ENCODE assay signal across 28 cellular contexts in the genomic region with DNA sequence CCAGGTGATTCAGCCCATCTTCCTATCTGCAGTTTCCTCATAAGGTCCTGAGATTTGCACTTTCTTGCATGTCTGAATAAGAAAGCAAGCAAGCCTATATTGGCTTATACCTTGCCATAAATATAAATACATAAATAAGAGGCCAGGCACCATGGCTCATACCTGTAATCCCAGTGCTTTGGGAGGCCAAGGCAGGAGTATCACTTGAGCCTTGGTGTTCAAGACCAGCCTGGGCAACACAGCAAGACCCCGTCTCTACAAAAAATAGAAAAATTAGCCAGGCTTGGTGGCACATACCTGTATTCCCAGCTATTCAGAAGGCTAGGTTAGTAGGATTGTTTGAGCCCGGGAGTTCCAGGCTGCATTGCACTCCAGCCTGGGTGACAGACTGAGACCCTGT. TPM values are rescaled to one million over a fixed set of nuclear protein-coding genes. Genes with fewer than 3 reads are reported as not detected.
DNase-seq lines count a peak whose midpoint lies in the region; ATAC-seq, FAIRE-seq and TF ChIP-seq lines count a peak whose summit lies in the region.
"Had no signal": no experiment of that assay in that cellular context is flagged by ENCODE, and none has a peak within 500 bp of the region (broad histone marks: within the 10 kb centered on the region; RNA-seq: fewer than 3 reads in every experiment).

No MANE protein-coding gene starts in this region.

- H3K27me3 Mint-ChIP-seq in osteocyte (ENCODE audit: unreplicated experiment): no peaks in the 10 kb centered on the region

- no peak for FAIRE-seq in HepG2 (lab: Jason Lieb, UNC)
- no peak for FAIRE-seq in K562 (lab: Jason Lieb, UNC)
- FAIRE-seq: D721Med, G401.6, GM12891, GM19239 had no signal

- H3K4me3 ChIP-seq in HepG2 (replicated peaks in 1 of 3; ENCODE audit: insufficient read depth in 1 of 3, low read depth in 2 of 3, low read length in 3 of 3) (no peak overlapping the region), right lobe of liver (no peak overlapping the region), HEK293 (ENCODE audit: low read depth, low read length) (no peak overlapping the region), SJSA1 (no peak overlapping the region), K562 (no peak overlapping the region)
- H3K4me3 ChIP-seq: BLaER1 had no signal

- H3K79me2 ChIP-seq in HepG2 (ENCODE audit: insufficient read depth, low read length): no peaks in the 10 kb centered on the region
- no peaks in the 10 kb centered on the region for H3K79me2 ChIP-seq in K562 (ENCODE audit: control insufficient read depth, insufficient read depth, low read length)

- POLR2A ChIA-PET in HepG2 (lab: Yijun Ruan, JAX): no interaction called here
- POLR2A ChIA-PET in HEK293 (lab: Yijun Ruan, JAX): no interaction called here
- POLR2A ChIA-PET in K562 (lab: Yijun Ruan, JAX): no interaction called here

- H3K4me2 ChIP-seq in HepG2 (ENCODE audit: low read depth, low read length) (no peak overlapping the region), K562 (ENCODE audit: insufficient read depth, low read length) (no peak overlapping the region)
- H3K4me2 ChIP-seq: BLaER1 had no signal

- TF ChIP-seq CTCF in HepG2 (CRISPR knock-in tag; IDR thresholded peaks at IDR 0.05) (no peak), right lobe of liver (IDR thresholded peaks at IDR 0.05) (no peak), HEK293 (tag by site-specific recombination; IDR thresholded peaks at IDR 0.05) (no peak), K562 (IDR thresholded peaks at IDR 0.05 in 2 of 3, conservative IDR thresholded peaks at IDR 0.05 in 1 of 3; ENCODE audit: insufficient read depth in 2 of 3, low read depth in 1 of 3, low read length in 3 of 3) (no peak), osteocyte (IDR thresholded peaks at IDR 0.05) (no peak)

- H3K27me3 ChIP-seq in HepG2 (ENCODE audit: control insufficient read depth in 1 of 2, insufficient read depth in 2 of 2, low read length in 2 of 2) (no peaks in the 10 kb centered on the region), right lobe of liver (no peaks in the 10 kb centered on the region), SJSA1 (replicated peaks) (no peaks in the 10 kb centered on the region), K562 (ENCODE audit: control insufficient read depth in 2 of 2, insufficient read depth in 2 of 2, low read length in 2 of 2) (peaks cover 0 to 5% of the 10 kb centered on the region in 2 experiments; a peak in 1 of 5 replicates)
- H3K27me3 ChIP-seq: BE2C, BLaER1 had no signal

- ATAC-seq in HepG2 (no peak), right lobe of liver (no peak), K562 (no peak), SK-N-SH treated with all-trans-retinoic acid at 6 μM for 48 hours (no peak)

- CTCF ChIA-PET in HepG2 (lab: Yijun Ruan, JAX; ENCODE audit: low intra/inter-chr PET ratio, low total read pairs): no interaction called here
- CTCF ChIA-PET in HEK293 (lab: Yijun Ruan, JAX): interaction anchor here (0.7 to 1.2 kb wide), 5 partner anchors 8 to 710 kb away, joined by 3 to 4 read pairs (median 3); no protein-coding TSS in a partner anchor
- CTCF ChIA-PET in K562 (lab: Yijun Ruan, JAX; ENCODE audit: low intra/inter-chr PET ratio): no interaction called here

- in situ Hi-C loops in HepG2 (cut with HindIII; ENCODE audit: extremely low pct_ligation_motif_present, low pct_unique_long_range_greater_than_20kb): no loop called here
- in situ Hi-C loops in K562 (cut with MboI): no loop called here

- TF ChIP-seq RAD21 in HepG2 (CRISPR knock-in tag; IDR thresholded peaks at IDR 0.05) (no peak), K562 (CRISPR knock-in tag; conservative IDR thresholded peaks at IDR 0.05 in 1 of 2, IDR thresholded peaks at IDR 0.05 in 1 of 2) (no peak)

- H3K36me3 Mint-ChIP-seq in osteocyte (ENCODE audit: unreplicated experiment): no peaks in the 10 kb centered on the region
- H3K36me3 Mint-ChIP-seq: CD14-positive monocyte; CD4-positive, alpha-beta memory T cell; CD4-positive, CD25-positive, alpha-beta regulatory T cell; CD8-positive, alpha-beta memory T cell had no signal

- no peaks in the 10 kb centered on the region for H3K9me1 ChIP-seq in K562 (ENCODE audit: control insufficient read depth, insufficient read depth, low read length)

- H4K20me1 ChIP-seq in HepG2 (ENCODE audit: insufficient read depth, low read length) (no peaks in the 10 kb centered on the region), K562 (replicated peaks; ENCODE audit: control insufficient read depth, insufficient read depth, low read length) (no peaks in the 10 kb centered on the region)
- H4K20me1 ChIP-seq: BLaER1 had no signal

- no peak overlapping the region for H3K4me3 Mint-ChIP-seq in osteocyte (ENCODE audit: unreplicated experiment)
- H3K4me3 Mint-ChIP-seq: CD14-positive monocyte; CD4-positive, alpha-beta memory T cell; CD4-positive, CD25-positive, alpha-beta regulatory T cell; CD8-positive, alpha-beta memory T cell had no signal

- intact Hi-C loops in HepG2 (cut with micrococcal nuclease; ENCODE audit: unreplicated experiment): no loop called here
- intact Hi-C loops in right lobe of liver (cut with DNase I): no loop called here
- intact Hi-C loops in K562 (cut with micrococcal nuclease): no loop called here

- TF ChIP-seq POLR2A in HepG2 (IDR thresholded peaks at IDR 0.05; ENCODE audit: insufficient read depth in 1 of 2, low read depth in 2 of 2, low read length in 2 of 2): no peak
- TF ChIP-seq POLR2A in right lobe of liver (IDR thresholded peaks at IDR 0.05): no peak
- no peak for TF ChIP-seq POLR2A in K562 (conservative IDR thresholded peaks at IDR 0.05)

- peaks cover 9% of the 10 kb centered on the region for H3K4me1 Mint-ChIP-seq in osteocyte (ENCODE audit: unreplicated experiment)
- H3K4me1 Mint-ChIP-seq: CD4-positive, alpha-beta memory T cell had no signal

- H3K9ac ChIP-seq in HepG2 (ENCODE audit: insufficient read depth, low read depth, low read length): no peak overlapping the region
- H3K9ac ChIP-seq in K562 (ENCODE audit: insufficient read depth in 1 of 2, low read depth in 2 of 2, low read length in 2 of 2): no peak overlapping the region
- H3K9ac ChIP-seq: BLaER1 had no signal

- H3K9me3 Mint-ChIP-seq in osteocyte (ENCODE audit: unreplicated experiment): no peaks in the 10 kb centered on the region
- H3K9me3 Mint-ChIP-seq: CD4-positive, alpha-beta memory T cell; CD8-positive, alpha-beta memory T cell had no signal

- H3K9me3 ChIP-seq in HepG2 (ENCODE audit: low read length): no peaks in the 10 kb centered on the region
- no peaks in the 10 kb centered on the region for H3K9me3 ChIP-seq in right lobe of liver
- H3K9me3 ChIP-seq in HEK293 (ENCODE audit: control insufficient read depth, insufficient read depth, low read depth, low read length): no peaks in the 10 kb centered on the region
- H3K9me3 ChIP-seq in SJSA1 (replicated peaks): no peaks in the 10 kb centered on the region; the same call in 1 of the 2 replicates
- H3K9me3 ChIP-seq in K562 (replicated peaks; ENCODE audit: control insufficient read depth, insufficient read depth, low read depth, low read length): no peaks in the 10 kb centered on the region
- H3K9me3 ChIP-seq: BE2C, BLaER1 had no signal

- H3K36me3 ChIP-seq in HepG2 (replicated peaks in 1 of 2; ENCODE audit: control insufficient read depth in 1 of 2, insufficient read depth in 2 of 2, low read length in 2 of 2) (no peaks in the 10 kb centered on the region), right lobe of liver (no peaks in the 10 kb centered on the region), HEK293 (ENCODE audit: control insufficient read depth in 2 of 2, insufficient read depth in 1 of 2, low read length in 2 of 2) (no peaks in the 10 kb centered on the region; a peak in 1 of 3 replicates), SJSA1 (no peaks in the 10 kb centered on the region), K562 (ENCODE audit: control insufficient read depth, insufficient read depth, low read length) (no peaks in the 10 kb centered on the region)
- H3K36me3 ChIP-seq: BE2C, BLaER1 had no signal

- 20% methylated on average over 2 of the region's 2 CpGs for WGBS in HepG2 (ENCODE audit: low lambda C conversion rate)
- WGBS in right lobe of liver (ENCODE audit: insufficient coverage, low coverage, low lambda C conversion rate, missing lambda C conversion rate): 80% methylated on average over 1 of the region's 2 CpGs
- WGBS in K562 (ENCODE audit: insufficient coverage, low coverage, missing lambda C conversion rate): 15% methylated on average over 2 of the region's 2 CpGs

- TF ChIP-seq EP300 in HepG2 (IDR thresholded peaks at IDR 0.05; ENCODE audit: low read depth in 2 of 2, low read length in 2 of 2) (no peak), HepG2 (CRISPR knock-in tag; IDR thresholded peaks at IDR 0.05; ENCODE audit: borderline replicate concordance) (no peak), K562 (IDR thresholded peaks at IDR 0.05; ENCODE audit: low read length) (no peak)

- H3K4me1 ChIP-seq in HepG2 (ENCODE audit: insufficient read depth, low read length) (peaks cover 21% of the 10 kb centered on the region), right lobe of liver (no peaks in the 10 kb centered on the region), HEK293 (ENCODE audit: control insufficient read depth, insufficient read depth, low read length) (peaks cover 17% of the 10 kb centered on the region), SJSA1 (replicated peaks) (peaks cover 51% of the 10 kb centered on the region), K562 (replicated peaks in 1 of 2; ENCODE audit: control insufficient read depth in 2 of 2, insufficient read depth in 2 of 2, low read length in 2 of 2) (peaks cover under 1 to 12% of the 10 kb centered on the region in 2 experiments; a peak in 2 of 5 replicates)
- H3K4me1 ChIP-seq: BE2C had no signal

- BruUV-seq in HepG2 (replicated peaks; lab: Mats Ljungman, UMichigan) (no TSS peak), K562 (replicated peaks; lab: Mats Ljungman, UMichigan) (no TSS peak)

- no peak overlapping the region for H3K27ac ChIP-seq in HepG2 (ENCODE audit: extremely low read length, insufficient read depth, low read length)
- H3K27ac ChIP-seq in right lobe of liver: no peak overlapping the region
- no peak overlapping the region for H3K27ac ChIP-seq in HEK293 (ENCODE audit: extremely low read depth, low read depth, low read length)
- peak overlapping the region; percentile 28 for H3K27ac ChIP-seq in SJSA1
- H3K27ac ChIP-seq in K562 (ENCODE audit: extremely low read depth, low read depth, low read length): no peak overlapping the region
- H3K27ac ChIP-seq: 22Rv1, BLaER1 had no signal

- H3K27ac Mint-ChIP-seq in osteocyte (ENCODE audit: unreplicated experiment): no peak overlapping the region
- H3K27ac Mint-ChIP-seq: CD4-positive, alpha-beta memory T cell; CD4-positive, CD25-positive, alpha-beta regulatory T cell had no signal

- DNase-seq in HepG2 (ENCODE audit: low spot score) (no peak), right lobe of liver (no peak), SJSA1 (ENCODE audit: low read depth in 1 of 2, low spot score in 2 of 2) (no peak), K562 (ENCODE audit: extremely low read depth in 1 of 4, low spot score in 3 of 4) (no peak), putamen (ENCODE audit: low spot score) (no peak), osteocyte (ENCODE audit: extremely low spot score, unreplicated experiment) (no peak)
- DNase-seq: ACHN; BE2C; C1 segment of cervical spinal cord; Calu3; CD4-positive, alpha-beta memory T cell; CD4-positive, CD25-positive, alpha-beta regulatory T cell; CD8-positive, alpha-beta memory T cell; COR-L47; DMS79 treated with DMSO at 0.1 percent for 48 hours; GF-D8 had no signal

- H2AFZ ChIP-seq in HepG2 (ENCODE audit: low read length) (no peak overlapping the region), K562 (ENCODE audit: low read depth, low read length) (no peak overlapping the region)

RNA-seq across cellular contexts. Expression of gene GPATCH1, which starts 5.5 kb away (rescaled TPM):
- 6.8 and 8.8 TPM in 2 replicates for total RNA-seq in HepG2 (2016; rRNA removed; fragmentation: Illumina TruSeq; extraction: Trizol)
- total RNA-seq in HepG2 (2016; cell fraction: cytosol; rRNA removed; fragmentation: Illumina TruSeq; extraction: Trizol; ENCODE audit: low read depth): 3.5 and 3.6 TPM in 2 replicates
- total RNA-seq in HepG2 (2016; cell fraction: insoluble cytoplasmic fraction; rRNA removed; fragmentation: Illumina TruSeq; extraction: Trizol): 6.7 and 8.0 TPM in 2 replicates
- total RNA-seq in HepG2 (2016; cell fraction: membrane; rRNA removed; fragmentation: Illumina TruSeq; extraction: Trizol): 3.0 and 3.3 TPM in 2 replicates
- total RNA-seq in HepG2 (2016; cell fraction: nucleus; rRNA removed; fragmentation: Illumina TruSeq; extraction: Trizol): 8.0 and 9.4 TPM in 2 replicates
- polyA plus RNA-seq in HepG2 (2011; rRNA removed): 6.4 and 6.9 TPM in 2 replicates
- polyA plus RNA-seq in HepG2 (2011; cell fraction: cytosol; rRNA removed): 4.7 and 4.9 TPM in 2 replicates
- 6.1 and 8.1 TPM in 2 replicates for polyA plus RNA-seq in HepG2 (2011; cell fraction: nucleus; rRNA removed)
- 5.3 and 5.8 TPM in 2 replicates for polyA plus RNA-seq in HepG2 (2012)
- 0.41 and 0.49 TPM in 2 replicates for polyA plus RNA-seq in HepG2 (2016; cell fraction: cytosol; fragmentation: Illumina TruSeq; extraction: Trizol; ENCODE audit: low read depth)
- polyA plus RNA-seq in HepG2 (2016; cell fraction: insoluble cytoplasmic fraction; fragmentation: Illumina TruSeq; extraction: Trizol; ENCODE audit: low read depth): 9.9 and 11.1 TPM in 2 replicates
- polyA plus RNA-seq in HepG2 (2016; cell fraction: membrane; fragmentation: Illumina TruSeq; extraction: Trizol; ENCODE audit: low read depth): 1.2 and 1.4 TPM in 2 replicates
- 12.3 and 13.0 TPM in 2 replicates for polyA plus RNA-seq in HepG2 (2016; cell fraction: nucleus; fragmentation: Illumina TruSeq; extraction: Trizol; ENCODE audit: insufficient read depth, low read depth)
- 8.9 and 26.0 TPM in 2 replicates for polyA minus RNA-seq in HepG2 (2011; rRNA and poly(A)+ RNA removed; ENCODE audit: low replicate concordance)
- polyA minus RNA-seq in HepG2 (2011; cell fraction: cytosol; rRNA and poly(A)+ RNA removed): 4.7 and 6.5 TPM in 2 replicates
- 10.9 and 12.7 TPM in 2 replicates for polyA minus RNA-seq in HepG2 (2011; cell fraction: nucleus; rRNA and poly(A)+ RNA removed)
- total RNA-seq in right lobe of liver: 1 to 10 TPM; 2.5 to 3.9 (median 3.1) TPM
- total RNA-seq in SJSA1 (2014; rRNA removed; shearing (Covaris generic)): 12.1 and 18.3 TPM in 2 replicates
- total RNA-seq in K562 (2011; cell fraction: chromatin; rRNA removed; ENCODE audit: low replicate concordance): 23.7 and 26.4 TPM in 2 replicates
- 11.3 and 15.1 TPM in 2 replicates for total RNA-seq in K562 (2011; cell fraction: nucleolus; rRNA removed)
- total RNA-seq in K562 (2011; cell fraction: nucleoplasm; rRNA removed): 12.6 and 16.0 TPM in 2 replicates
- total RNA-seq in K562 (2014; rRNA removed): 6.6 and 9.4 TPM in 2 replicates
- total RNA-seq in K562 (2014; rRNA removed; fragmentation: Illumina TruSeq; extraction: Trizol): 7.1 and 8.1 TPM in 2 replicates
- 9.5 and 9.6 TPM in 2 replicates for total RNA-seq in K562 (2015; rRNA removed; fragmentation: Illumina TruSeq; extraction: Trizol)
- 7.0 and 8.0 TPM in 2 replicates for total RNA-seq in K562 (2021)
- 7.9 and 9.1 TPM in 2 replicates for polyA plus RNA-seq in K562 (2011; rRNA removed)
- polyA plus RNA-seq in K562 (2011; cell fraction: cytosol; rRNA removed): 2.8 and 3.8 TPM in 2 replicates
- 13.4 and 14.5 TPM in 2 replicates for polyA plus RNA-seq in K562 (2011; cell fraction: nucleus; rRNA removed)
- 5.8 and 7.5 TPM in 2 replicates for polyA plus RNA-seq in K562 (2012)
- 7.5 and 9.7 TPM in 2 replicates for polyA plus RNA-seq in K562 (2014; fragmentation: Illumina TruSeq; extraction: Trizol)
- 1 to 10 TPM; 3.7 to 9.2 TPM for polyA plus RNA-seq in K562 (2014; fragmentation: Nextera tagmentation; extraction: Ambion mirVana)
- polyA plus RNA-seq in K562 (2014; rRNA removed): 7.7 and 10.9 TPM in 2 replicates
- 13.0 and 13.2 TPM in 2 replicates for polyA minus RNA-seq in K562 (2011; rRNA and poly(A)+ RNA removed)
- polyA minus RNA-seq in K562 (2011; cell fraction: cytosol; rRNA and poly(A)+ RNA removed): 3.5 and 11.6 TPM in 2 replicates
- 8.9 and 13.4 TPM in 2 replicates for polyA minus RNA-seq in K562 (2011; cell fraction: nucleus; rRNA and poly(A)+ RNA removed)
- 8.2 and 9.4 TPM in 2 replicates for total RNA-seq in osteocyte

RNA-seq across cellular contexts. Expression of gene RHPN2, which starts 10.8 kb away (rescaled TPM):
- total RNA-seq in HepG2 (2016; rRNA removed; fragmentation: Illumina TruSeq; extraction: Trizol): 20.3 and 21.6 TPM in 2 replicates
- 2.9 and 3.0 TPM in 2 replicates for total RNA-seq in HepG2 (2016; cell fraction: cytosol; rRNA removed; fragmentation: Illumina TruSeq; extraction: Trizol; ENCODE audit: low read depth)
- total RNA-seq in HepG2 (2016; cell fraction: insoluble cytoplasmic fraction; rRNA removed; fragmentation: Illumina TruSeq; extraction: Trizol): 17.5 and 20.5 TPM in 2 replicates
- 6.8 and 7.0 TPM in 2 replicates for total RNA-seq in HepG2 (2016; cell fraction: membrane; rRNA removed; fragmentation: Illumina TruSeq; extraction: Trizol)
- total RNA-seq in HepG2 (2016; cell fraction: nucleus; rRNA removed; fragmentation: Illumina TruSeq; extraction: Trizol): 12.4 and 14.1 TPM in 2 replicates
- 46.6 and 48.0 TPM in 2 replicates for polyA plus RNA-seq in HepG2 (2011; rRNA removed)
- 45.4 and 46.7 TPM in 2 replicates for polyA plus RNA-seq in HepG2 (2011; cell fraction: cytosol; rRNA removed)
- polyA plus RNA-seq in HepG2 (2011; cell fraction: nucleus; rRNA removed): 28.4 and 30.4 TPM in 2 replicates
- polyA plus RNA-seq in HepG2 (2012): 35.2 and 42.3 TPM in 2 replicates
- 0.79 and 0.82 TPM in 2 replicates for polyA plus RNA-seq in HepG2 (2016; cell fraction: cytosol; fragmentation: Illumina TruSeq; extraction: Trizol; ENCODE audit: low read depth)
- polyA plus RNA-seq in HepG2 (2016; cell fraction: insoluble cytoplasmic fraction; fragmentation: Illumina TruSeq; extraction: Trizol; ENCODE audit: low read depth): 20.4 and 24.3 TPM in 2 replicates
- polyA plus RNA-seq in HepG2 (2016; cell fraction: membrane; fragmentation: Illumina TruSeq; extraction: Trizol; ENCODE audit: low read depth): 2.7 and 3.3 TPM in 2 replicates
- 17.9 and 19.2 TPM in 2 replicates for polyA plus RNA-seq in HepG2 (2016; cell fraction: nucleus; fragmentation: Illumina TruSeq; extraction: Trizol; ENCODE audit: insufficient read depth, low read depth)
- 40.5 and 85.7 TPM in 2 replicates for polyA minus RNA-seq in HepG2 (2011; rRNA and poly(A)+ RNA removed; ENCODE audit: low replicate concordance)
- 49.3 and 53.6 TPM in 2 replicates for polyA minus RNA-seq in HepG2 (2011; cell fraction: cytosol; rRNA and poly(A)+ RNA removed)
- 29.4 and 36.8 TPM in 2 replicates for polyA minus RNA-seq in HepG2 (2011; cell fraction: nucleus; rRNA and poly(A)+ RNA removed)
- 10 to 100 TPM in 5 of 6 experiments, 1 to 10 TPM in 1; 8.7 to 18.1 (median 16.4) TPM for total RNA-seq in right lobe of liver
- 42.1 and 49.2 TPM in 2 replicates for total RNA-seq in SJSA1 (2014; rRNA removed; shearing (Covaris generic))
- total RNA-seq in K562 (2011; cell fraction: chromatin; rRNA removed; ENCODE audit: low replicate concordance): 13.5 and 13.8 TPM in 2 replicates
- total RNA-seq in K562 (2011; cell fraction: nucleolus; rRNA removed): 9.1 and 13.0 TPM in 2 replicates
- total RNA-seq in K562 (2011; cell fraction: nucleoplasm; rRNA removed): 6.8 and 7.6 TPM in 2 replicates
- 2.8 and 3.7 TPM in 2 replicates for total RNA-seq in K562 (2014; rRNA removed)
- total RNA-seq in K562 (2014; rRNA removed; fragmentation: Illumina TruSeq; extraction: Trizol): 2.7 and 3.2 TPM in 2 replicates
- 3.0 and 3.6 TPM in 2 replicates for total RNA-seq in K562 (2015; rRNA removed; fragmentation: Illumina TruSeq; extraction: Trizol)
- total RNA-seq in K562 (2021): 4.1 and 4.4 TPM in 2 replicates
- polyA plus RNA-seq in K562 (2011; rRNA removed): 7.2 and 9.9 TPM in 2 replicates
- polyA plus RNA-seq in K562 (2011; cell fraction: cytosol; rRNA removed): 7.5 and 7.7 TPM in 2 replicates
- 4.4 and 4.8 TPM in 2 replicates for polyA plus RNA-seq in K562 (2011; cell fraction: nucleus; rRNA removed)
- polyA plus RNA-seq in K562 (2012): 2.3 and 3.7 TPM in 2 replicates
- 5.9 and 6.1 TPM in 2 replicates for polyA plus RNA-seq in K562 (2014; fragmentation: Illumina TruSeq; extraction: Trizol)
- polyA plus RNA-seq in K562 (2014; fragmentation: Nextera tagmentation; extraction: Ambion mirVana): 1 to 10 TPM in 1 of 2 experiments, under 1 TPM in 1; 0.63 to 1.2 TPM
- polyA plus RNA-seq in K562 (2014; rRNA removed): 2.9 and 5.7 TPM in 2 replicates
- polyA minus RNA-seq in K562 (2011; rRNA and poly(A)+ RNA removed): 10.3 and 12.2 TPM in 2 replicates
- 5.9 and 7.3 TPM in 2 replicates for polyA minus RNA-seq in K562 (2011; cell fraction: cytosol; rRNA and poly(A)+ RNA removed)
- 3.0 and 4.3 TPM in 2 replicates for polyA minus RNA-seq in K562 (2011; cell fraction: nucleus; rRNA and poly(A)+ RNA removed)
- total RNA-seq in osteocyte: 4.0 and 4.9 TPM in 2 replicates

RNA-seq across cellular contexts. Expression of gene WDR88, which starts 56.4 kb away (rescaled TPM):
- total RNA-seq in HepG2 (2016; rRNA removed; fragmentation: Illumina TruSeq; extraction: Trizol) (not detected in 2 replicates), right lobe of liver (not detected), K562 (2014; rRNA removed) (not detected in 2 replicates), K562 (2014; rRNA removed; fragmentation: Illumina TruSeq; extraction: Trizol) (not detected in 2 replicates), K562 (2015; rRNA removed; fragmentation: Illumina TruSeq; extraction: Trizol) (not detected in 2 replicates), K562 (2021) (not detected in 2 replicates), osteocyte (not detected in 2 replicates)
- not detected in 2 replicates for total RNA-seq in HepG2 (2016; cell fraction: cytosol; rRNA removed; fragmentation: Illumina TruSeq; extraction: Trizol; ENCODE audit: low read depth)
- 0.09 TPM in 1 of 2 replicates, not detected in the other for total RNA-seq in HepG2 (2016; cell fraction: insoluble cytoplasmic fraction; rRNA removed; fragmentation: Illumina TruSeq; extraction: Trizol)
- not detected in 2 replicates for total RNA-seq in HepG2 (2016; cell fraction: membrane; rRNA removed; fragmentation: Illumina TruSeq; extraction: Trizol)
- not detected in 2 replicates for total RNA-seq in HepG2 (2016; cell fraction: nucleus; rRNA removed; fragmentation: Illumina TruSeq; extraction: Trizol)
- polyA plus RNA-seq in HepG2 (2011; rRNA removed) (0.09 TPM in 1 of 2 replicates, not detected in the other), K562 (2011; rRNA removed) (not detected in 2 replicates), K562 (2014; fragmentation: Illumina TruSeq; extraction: Trizol) (not detected in 2 replicates), K562 (2014; fragmentation: Nextera tagmentation; extraction: Ambion mirVana) (under 1 TPM; 0.03 to 0.04 TPM), K562 (2014; rRNA removed) (not detected in 2 replicates)
- polyA plus RNA-seq in HepG2 (2011; cell fraction: cytosol; rRNA removed): not detected in 2 replicates
- polyA plus RNA-seq in HepG2 (2011; cell fraction: nucleus; rRNA removed): 0.07 TPM in 1 of 2 replicates, not detected in the other
- polyA plus RNA-seq in HepG2 (2012): 0.12 and 0.20 TPM in 2 replicates
- polyA plus RNA-seq in HepG2 (2016; cell fraction: cytosol; fragmentation: Illumina TruSeq; extraction: Trizol; ENCODE audit: low read depth): not detected in 2 replicates
- polyA plus RNA-seq in HepG2 (2016; cell fraction: insoluble cytoplasmic fraction; fragmentation: Illumina TruSeq; extraction: Trizol; ENCODE audit: low read depth): not detected in 2 replicates
- polyA plus RNA-seq in HepG2 (2016; cell fraction: membrane; fragmentation: Illumina TruSeq; extraction: Trizol; ENCODE audit: low read depth): not detected in 2 replicates
- polyA plus RNA-seq in HepG2 (2016; cell fraction: nucleus; fragmentation: Illumina TruSeq; extraction: Trizol; ENCODE audit: insufficient read depth, low read depth): not detected in 2 replicates
- 0.26 TPM in 1 of 2 replicates, not detected in the other for polyA minus RNA-seq in HepG2 (2011; rRNA and poly(A)+ RNA removed; ENCODE audit: low replicate concordance)
- polyA minus RNA-seq in HepG2 (2011; cell fraction: cytosol; rRNA and poly(A)+ RNA removed): not detected in 2 replicates
- not detected in 2 replicates for polyA minus RNA-seq in HepG2 (2011; cell fraction: nucleus; rRNA and poly(A)+ RNA removed)
- not detected in 2 replicates for total RNA-seq in SJSA1 (2014; rRNA removed; shearing (Covaris generic))
- not detected in 2 replicates for total RNA-seq in K562 (2011; cell fraction: chromatin; rRNA removed; ENCODE audit: low replicate concordance)
- total RNA-seq in K562 (2011; cell fraction: nucleolus; rRNA removed): not detected in 2 replicates
- total RNA-seq in K562 (2011; cell fraction: nucleoplasm; rRNA removed): not detected in 2 replicates
- not detected in 2 replicates for polyA plus RNA-seq in K562 (2011; cell fraction: cytosol; rRNA removed)
- polyA plus RNA-seq in K562 (2011; cell fraction: nucleus; rRNA removed): not detected in 2 replicates
- 0.25 and 0.65 TPM in 2 replicates for polyA plus RNA-seq in K562 (2012)
- not detected in 2 replicates for polyA minus RNA-seq in K562 (2011; rRNA and poly(A)+ RNA removed)
- not detected in 2 replicates for polyA minus RNA-seq in K562 (2011; cell fraction: cytosol; rRNA and poly(A)+ RNA removed)
- polyA minus RNA-seq in K562 (2011; cell fraction: nucleus; rRNA and poly(A)+ RNA removed): not detected in 2 replicates
- total RNA-seq: A172; A673; Calu3; CD4-positive, CD25-positive, alpha-beta regulatory T cell; CD8-positive, alpha-beta memory T cell had no signal
- polyA plus RNA-seq: AG04450, CD14-positive monocyte had no signal

Comparison
In these comparisons a context has a peak if more than half of its experiments do, and no peak if none do; other contexts are left out.
1. Of the 241 proteins assayed by ChIP-seq in both HepG2 and K562: peak only in HepG2: none; only in K562: none; in both: ZNF121; in neither: 240.